9 cellular contexts compared by ENCODE assay signal in the genomic region with DNA sequence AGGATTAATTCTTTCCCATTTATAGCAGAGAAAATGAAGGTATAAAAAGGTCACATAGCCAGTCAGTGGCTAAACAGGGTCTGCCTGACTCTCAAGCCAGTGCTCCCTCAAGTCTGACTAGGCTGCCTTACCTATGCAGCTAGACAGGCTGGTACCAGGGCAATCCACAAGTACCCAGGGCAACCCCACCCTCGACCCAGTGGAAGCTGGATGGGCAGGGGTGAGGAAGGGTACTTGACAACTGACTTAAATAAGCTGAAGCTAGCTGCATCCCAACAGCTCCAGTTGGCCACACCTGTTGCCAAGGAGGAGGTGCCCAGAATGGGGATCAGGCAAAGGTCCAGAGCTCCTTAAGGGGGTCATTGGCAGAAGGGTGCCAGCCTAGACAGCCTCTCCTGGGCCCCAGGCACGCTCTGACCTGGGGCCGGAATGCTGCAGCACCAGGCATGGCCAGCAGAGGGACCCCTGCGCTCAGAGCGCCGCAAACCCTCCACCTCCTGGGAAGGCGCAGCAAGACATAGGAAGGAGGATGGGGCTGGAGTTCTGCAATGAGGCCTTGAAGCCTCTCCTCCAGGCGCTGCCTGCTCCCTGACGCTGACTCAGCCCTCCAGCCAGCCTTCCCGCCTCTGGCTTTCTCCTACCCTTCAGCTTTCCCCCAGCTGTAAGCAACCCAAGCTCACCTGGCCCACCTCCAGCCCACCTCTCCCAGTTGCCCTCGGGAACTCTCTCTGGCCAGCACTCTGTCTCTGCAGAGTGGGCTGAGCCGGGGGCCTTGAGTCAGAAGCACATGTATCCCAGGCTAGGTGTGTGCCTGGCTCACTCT. TPM values are rescaled to one million over a fixed set of nuclear protein-coding genes. Genes with fewer than 3 reads are reported as not detected.
DNase-seq lines count a peak whose midpoint lies in the region; ATAC-seq and TF ChIP-seq lines count a peak whose summit lies in the region.
"Had no signal": no experiment of that assay in that cellular context is flagged by ENCODE, and none has a peak within 500 bp of the region (broad histone marks: within the 10 kb centered on the region; RNA-seq: fewer than 3 reads in every experiment).

No MANE protein-coding gene starts in this region.

- no peaks in the 10 kb centered on the region for H3K9me2 ChIP-seq in hepatocyte (replicated peaks; ENCODE audit: insufficient read depth)

- H4K20me1 ChIP-seq in hepatocyte (ENCODE audit: insufficient read depth, poor library complexity, severe bottlenecking), result no peaks in the 10 kb centered on the region
- H4K20me1 ChIP-seq: BLaER1 had no signal

- TF ChIP-seq POLR2A in gastrocnemius medialis (IDR thresholded peaks at IDR 0.05), result no peak

- H3K4me1 ChIP-seq in hepatocyte (ENCODE audit: insufficient read depth), result peaks cover 5% of the 10 kb centered on the region
- peaks cover 5 to 11% of the 10 kb centered on the region in 2 donors for H3K4me1 ChIP-seq in gastrocnemius medialis
- H3K4me1 ChIP-seq: BLaER1 had no signal

- H3K9me3 ChIP-seq in hepatocyte (ENCODE audit: low read depth) (no peaks in the 10 kb centered on the region), gastrocnemius medialis (no peaks in the 10 kb centered on the region)
- H3K9me3 ChIP-seq: BLaER1 had no signal

- no peaks in the 10 kb centered on the region for H3K27me3 ChIP-seq in hepatocyte
- H3K27me3 ChIP-seq in gastrocnemius medialis, result no peaks in the 10 kb centered on the region
- H3K27me3 ChIP-seq: BLaER1 had no signal

- DNase-seq in NCI-H1436 (lab: John Stamatoyannopoulos, UW) (peak; percentile 45), NCI-H1436 treated with DMSO at 0.1 percent for 48 hours (lab: John Stamatoyannopoulos, UW) (no peak), NAMALWA (ENCODE audit: low spot score) (peak; percentile 69), T1000 (lab: John Stamatoyannopoulos, UW) (peak; percentile 57), astrocyte of the hippocampus (ENCODE audit: low read depth, low spot score) (peak; percentile 91), hepatocyte (ENCODE audit: low spot score) (peak; percentile 93), gastrocnemius medialis (peak; percentile 18 to 50)

- H3K27ac ChIP-seq in hepatocyte, result peak overlapping the region; percentile 79
- no peak overlapping the region for H3K27ac ChIP-seq in gastrocnemius medialis
- H3K27ac ChIP-seq: BLaER1 had no signal

- WGBS in hepatocyte (ENCODE audit: low lambda C conversion rate, missing lambda C conversion rate), result 15% methylated on average over 12 of the region's 12 CpGs

- H3K4me3 ChIP-seq in hepatocyte (no peak overlapping the region), gastrocnemius medialis (no peak overlapping the region)
- H3K4me3 ChIP-seq: BLaER1 had no signal

- H3K36me3 ChIP-seq in hepatocyte (replicated peaks; ENCODE audit: insufficient read depth, low read depth) (no peaks in the 10 kb centered on the region), gastrocnemius medialis (no peaks in the 10 kb centered on the region)
- H3K36me3 ChIP-seq: BLaER1 had no signal

- peak overlapping the region; percentile 32 for H2AFZ ChIP-seq in hepatocyte

- H3K4me2 ChIP-seq in hepatocyte, result no peak overlapping the region
- H3K4me2 ChIP-seq: BLaER1 had no signal

- ATAC-seq in gastrocnemius medialis, result peak; percentile 64 to 74
- no peak for ATAC-seq in GM19397 (IDR thresholded peaks at IDR 0.05; ENCODE audit: unreplicated experiment)

- in situ Hi-C loops in gastrocnemius medialis (cut with MboI; ENCODE audit: low sequenced_read_pairs in 4 of 4), result no loop called here

- peak; percentile 93 for TF ChIP-seq CTCF in hepatocyte (IDR thresholded peaks at IDR 0.05; ENCODE audit: poor library complexity)
- TF ChIP-seq CTCF in gastrocnemius medialis (IDR thresholded peaks at IDR 0.05 in 4 of 5, conservative IDR thresholded peaks at IDR 0.05 in 1 of 5), result peak; percentile 76 to 95 (median 90)

- intact Hi-C loops in gastrocnemius medialis (cut with DNase I; ENCODE audit: low total_unique reads), result no loop called here

- H3K79me2 ChIP-seq in hepatocyte, result no peaks in the 10 kb centered on the region

RNA-seq across cellular contexts. Expression of a gene that starts 28.9 kb away (rescaled TPM):
- total RNA-seq in hepatocyte (1.3 and 4.1 TPM in 2 replicates), gastrocnemius medialis (1 to 10 TPM in 2 of 4 donors, under 1 TPM in 1, not detected in 1; 0.39 to 3.2 (median 2.0) TPM)
- 1.1 and 1.4 TPM in 2 replicates for polyA plus RNA-seq in hepatocyte

RNA-seq across cellular contexts. Expression of a gene that starts 31.5 kb away (rescaled TPM):
- total RNA-seq in hepatocyte (not detected in 2 replicates), gastrocnemius medialis (10 to 100 TPM; 18.4 to 28.2 (median 20.8) TPM)
- polyA plus RNA-seq in hepatocyte, result not detected in 2 replicates

RNA-seq across cellular contexts. Expression of a gene that starts 45.5 kb away (rescaled TPM):
- total RNA-seq in hepatocyte (2.1 and 3.2 TPM in 2 replicates), gastrocnemius medialis (1 to 10 TPM in 2 of 4 donors, under 1 TPM in 2; 0.12 to 2.4 (median 1.1) TPM)
- polyA plus RNA-seq in hepatocyte, result 5.1 and 10.9 TPM in 2 replicates

Comparison
In these comparisons a context has a peak if more than half of its experiments do, and no peak if none do; other contexts are left out.
1. RNA of a gene that starts 31.5 kb away (total RNA-seq): 18.4 to 28.2 TPM in gastrocnemius medialis; not detected in hepatocyte; every median in the first group is over 10 times any median in the second.